In the genomic region with DNA sequence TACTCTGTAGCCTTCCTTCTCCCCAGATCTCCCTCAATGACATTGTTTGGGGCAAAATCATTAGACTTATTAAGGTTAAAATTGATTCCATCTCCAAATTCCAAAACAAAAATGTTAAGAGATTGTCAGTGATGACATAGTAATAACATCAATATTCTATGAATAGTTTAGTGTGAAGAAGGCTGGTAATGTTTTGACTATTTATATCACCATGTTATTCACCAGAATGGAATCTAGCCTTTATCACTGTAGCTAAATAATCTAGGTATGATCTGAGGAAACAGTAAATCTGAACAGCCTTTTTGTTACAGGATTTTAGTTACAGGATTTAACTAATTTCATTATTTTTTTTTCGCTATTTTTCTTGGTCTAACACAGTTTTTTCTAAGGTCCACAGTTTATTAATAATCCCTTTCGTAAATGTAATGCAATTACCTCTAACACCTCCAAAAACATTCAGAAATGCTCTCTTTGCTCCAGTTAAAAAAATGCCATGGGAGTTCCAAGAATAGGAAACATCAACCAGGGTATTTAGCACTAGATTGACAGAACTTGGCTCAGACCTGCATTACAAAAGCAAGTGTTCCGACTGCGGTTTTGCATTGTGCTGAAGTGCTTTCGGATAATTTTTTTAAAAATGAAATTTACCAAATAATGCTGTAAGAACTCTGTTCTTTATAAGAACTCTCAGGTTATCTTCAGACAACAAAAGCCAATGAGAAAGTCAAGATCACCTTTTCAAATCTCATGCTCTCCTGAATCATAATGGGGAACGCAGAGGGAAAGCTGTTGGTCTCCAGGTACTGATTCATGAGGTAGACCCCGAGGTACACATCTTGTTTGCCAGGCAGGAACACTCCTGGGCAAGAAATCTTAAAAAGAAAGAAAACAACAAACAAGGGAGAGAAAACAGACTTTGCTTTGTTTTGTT, we compare ENCODE assay signal across 1 cellular context.
TF ChIP-seq lines count a peak whose summit lies in the region.

No MANE protein-coding gene starts in this region.

TF ChIP-seq in SK-N-SH, 30 proteins besides CTCF, POLR2A, EP300 and RAD21 (continued from another document):
- TF ChIP-seq, protein P1, sequence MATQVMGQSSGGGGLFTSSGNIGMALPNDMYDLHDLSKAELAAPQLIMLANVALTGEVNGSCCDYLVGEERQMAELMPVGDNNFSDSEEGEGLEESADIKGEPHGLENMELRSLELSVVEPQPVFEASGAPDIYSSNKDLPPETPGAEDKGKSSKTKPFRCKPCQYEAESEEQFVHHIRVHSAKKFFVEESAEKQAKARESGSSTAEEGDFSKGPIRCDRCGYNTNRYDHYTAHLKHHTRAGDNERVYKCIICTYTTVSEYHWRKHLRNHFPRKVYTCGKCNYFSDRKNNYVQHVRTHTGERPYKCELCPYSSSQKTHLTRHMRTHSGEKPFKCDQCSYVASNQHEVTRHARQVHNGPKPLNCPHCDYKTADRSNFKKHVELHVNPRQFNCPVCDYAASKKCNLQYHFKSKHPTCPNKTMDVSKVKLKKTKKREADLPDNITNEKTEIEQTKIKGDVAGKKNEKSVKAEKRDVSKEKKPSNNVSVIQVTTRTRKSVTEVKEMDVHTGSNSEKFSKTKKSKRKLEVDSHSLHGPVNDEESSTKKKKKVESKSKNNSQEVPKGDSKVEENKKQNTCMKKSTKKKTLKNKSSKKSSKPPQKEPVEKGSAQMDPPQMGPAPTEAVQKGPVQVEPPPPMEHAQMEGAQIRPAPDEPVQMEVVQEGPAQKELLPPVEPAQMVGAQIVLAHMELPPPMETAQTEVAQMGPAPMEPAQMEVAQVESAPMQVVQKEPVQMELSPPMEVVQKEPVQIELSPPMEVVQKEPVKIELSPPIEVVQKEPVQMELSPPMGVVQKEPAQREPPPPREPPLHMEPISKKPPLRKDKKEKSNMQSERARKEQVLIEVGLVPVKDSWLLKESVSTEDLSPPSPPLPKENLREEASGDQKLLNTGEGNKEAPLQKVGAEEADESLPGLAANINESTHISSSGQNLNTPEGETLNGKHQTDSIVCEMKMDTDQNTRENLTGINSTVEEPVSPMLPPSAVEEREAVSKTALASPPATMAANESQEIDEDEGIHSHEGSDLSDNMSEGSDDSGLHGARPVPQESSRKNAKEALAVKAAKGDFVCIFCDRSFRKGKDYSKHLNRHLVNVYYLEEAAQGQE (IDR thresholded peaks at IDR 0.05; ENCODE audit: low read depth, low read length): no peak
- TF ChIP-seq FOXJ3 (CRISPR knock-in tag; IDR thresholded peaks at IDR 0.05): no peak
- TF ChIP-seq CHD2 (IDR thresholded peaks at IDR 0.05; ENCODE audit: low read length, partially characterized antibody): no peak
- TF ChIP-seq JUND (IDR thresholded peaks at IDR 0.05): peak; percentile 38; the same call in 1 of the 2 replicates
- TF ChIP-seq FOXM1 (IDR thresholded peaks at IDR 0.05; ENCODE audit: low read depth): no peak
- no peak for TF ChIP-seq GATA2 (CRISPR knock-in tag; IDR thresholded peaks at IDR 0.05)
- TF ChIP-seq, protein P2, sequence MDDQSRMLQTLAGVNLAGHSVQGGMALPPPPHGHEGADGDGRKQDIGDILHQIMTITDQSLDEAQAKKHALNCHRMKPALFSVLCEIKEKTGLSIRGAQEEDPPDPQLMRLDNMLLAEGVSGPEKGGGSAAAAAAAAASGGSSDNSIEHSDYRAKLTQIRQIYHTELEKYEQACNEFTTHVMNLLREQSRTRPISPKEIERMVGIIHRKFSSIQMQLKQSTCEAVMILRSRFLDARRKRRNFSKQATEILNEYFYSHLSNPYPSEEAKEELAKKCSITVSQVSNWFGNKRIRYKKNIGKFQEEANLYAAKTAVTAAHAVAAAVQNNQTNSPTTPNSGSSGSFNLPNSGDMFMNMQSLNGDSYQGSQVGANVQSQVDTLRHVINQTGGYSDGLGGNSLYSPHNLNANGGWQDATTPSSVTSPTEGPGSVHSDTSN (IDR thresholded peaks at IDR 0.05): peak; percentile 38
- no peak for TF ChIP-seq MXI1 (IDR thresholded peaks at IDR 0.05; ENCODE audit: low read depth, low read length)
- TF ChIP-seq ELF1 (IDR thresholded peaks at IDR 0.05): no peak
- peak; percentile 16; the same call in 1 of the 2 replicates for TF ChIP-seq FOSL2 (IDR thresholded peaks at IDR 0.05; ENCODE audit: borderline replicate concordance, low read depth)
- no peak for TF ChIP-seq RXRA (IDR thresholded peaks at IDR 0.05; ENCODE audit: borderline replicate concordance, low read depth)
